15 cellular contexts compared by ENCODE assay signal in the genomic region with DNA sequence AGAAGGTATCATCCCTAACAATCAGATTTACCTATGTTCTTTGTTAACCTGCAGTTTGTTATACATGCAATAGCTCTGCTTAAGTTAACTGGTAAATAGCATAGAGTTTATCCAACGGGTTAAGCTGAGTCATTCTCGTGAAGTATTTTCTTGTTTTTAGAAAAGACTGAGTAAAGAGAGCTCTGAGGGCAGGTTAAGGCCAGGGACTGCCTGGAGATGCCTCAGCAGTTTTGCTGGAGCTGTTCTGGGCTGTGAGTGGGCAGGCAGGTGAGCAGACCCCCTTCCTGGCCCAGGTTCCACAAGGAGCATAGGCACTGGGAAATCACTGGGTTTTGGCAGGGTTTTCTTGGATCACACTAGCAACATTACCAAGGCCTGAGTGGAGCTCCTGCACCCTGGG. TPM values are rescaled to one million over a fixed set of nuclear protein-coding genes. Genes with fewer than 3 reads are reported as not detected.
DNase-seq lines count a peak whose midpoint lies in the region; ATAC-seq and TF ChIP-seq lines count a peak whose summit lies in the region.
"Had no signal": no experiment of that assay in that cellular context is flagged by ENCODE, and none has a peak within 500 bp of the region (broad histone marks: within the 10 kb centered on the region; RNA-seq: fewer than 3 reads in every experiment).

No MANE protein-coding gene starts in this region.

- peak; percentile 25; the same call in 1 of the 3 replicates for ATAC-seq in RWPE2 (ENCODE audit: low read depth)
- no peak for ATAC-seq in stimulated activated naive B cell treated with anti-CD40 and anti-IgM and Interleukin-4, amounts not matched to agents 10 μg/mL and 1 μg/mL and 100 μg/mL, for 72 hours (replicated peaks)
- ATAC-seq in stimulated activated memory B cell treated with anti-CD40 and anti-IgM and Interleukin-4, amounts not matched to agents 10 μg/mL and 1 μg/mL and 100 μg/mL, for 72 hours = no peak

- no peaks in the 10 kb centered on the region for H3K9me3 Mint-ChIP-seq in CD8-positive, alpha-beta memory T cell
- H3K9me3 Mint-ChIP-seq in stimulated activated naive B cell treated with anti-CD40 and anti-IgM and Interleukin-4, amounts not matched to agents 10 μg/mL and 1 μg/mL and 100 μg/mL, for 72 hours = no peaks in the 10 kb centered on the region
- H3K9me3 Mint-ChIP-seq in stimulated activated memory B cell treated with anti-CD40 and anti-IgM and Interleukin-4, amounts not matched to agents 10 μg/mL and 1 μg/mL and 100 μg/mL, for 72 hours = no peaks in the 10 kb centered on the region
- H3K9me3 Mint-ChIP-seq: nephron progenitor cell had no signal

- H3K36me3 Mint-ChIP-seq in CD8-positive, alpha-beta memory T cell = no peaks in the 10 kb centered on the region
- no peaks in the 10 kb centered on the region for H3K36me3 Mint-ChIP-seq in stimulated activated naive B cell treated with anti-CD40 and anti-IgM and Interleukin-4, amounts not matched to agents 10 μg/mL and 1 μg/mL and 100 μg/mL, for 72 hours
- H3K36me3 Mint-ChIP-seq in stimulated activated memory B cell treated with anti-CD40 and anti-IgM and Interleukin-4, amounts not matched to agents 10 μg/mL and 1 μg/mL and 100 μg/mL, for 72 hours = no peaks in the 10 kb centered on the region

- no peak for DNase-seq in CD8-positive, alpha-beta memory T cell
- DNase-seq in RWPE2 (ENCODE audit: low spot score) (no peak), D341Med (ENCODE audit: low spot score) (no peak), Kasumi-1 (lab: John Stamatoyannopoulos, UW) (no peak)
- no peak for DNase-seq in stimulated activated naive B cell treated with anti-CD40 and anti-IgM and Interleukin-4, amounts not matched to agents 10 μg/mL and 1 μg/mL and 100 μg/mL, for 72 hours
- DNase-seq: activated effector memory CD4-positive, alpha-beta T cell treated with Interleukin-2 at 50 U/mL for 16 hours; central memory CD4-positive, alpha-beta T cell; foreskin melanocyte; MV-4-11; nephron progenitor cell; small intestine had no signal

- H3K27ac Mint-ChIP-seq in CD8-positive, alpha-beta memory T cell = no peak overlapping the region
- no peak overlapping the region for H3K27ac Mint-ChIP-seq in stimulated activated naive B cell treated with anti-CD40 and anti-IgM and Interleukin-4, amounts not matched to agents 10 μg/mL and 1 μg/mL and 100 μg/mL, for 72 hours
- no peak overlapping the region for H3K27ac Mint-ChIP-seq in stimulated activated memory B cell treated with anti-CD40 and anti-IgM and Interleukin-4, amounts not matched to agents 10 μg/mL and 1 μg/mL and 100 μg/mL, for 72 hours

- TF ChIP-seq CTCF in RWPE2 (IDR thresholded peaks at IDR 0.05; ENCODE audit: poor library complexity, severe bottlenecking) = no peak

- peak overlapping the region; percentile 49 for H3K27ac ChIP-seq in CD8-positive, alpha-beta memory T cell (ENCODE audit: low read depth, low read length)
- H3K27ac ChIP-seq in RWPE2 (ENCODE audit: poor library complexity, severe bottlenecking) (no peak overlapping the region), esophagus (ENCODE audit: low read depth in 2 of 2, low read length in 1 of 2) (peak overlapping the region; percentile 7 to 50), rectal smooth muscle tissue (ENCODE audit: low read depth, low read length) (peak overlapping the region; percentile 51)

- WGBS in esophagus, 2 donors = 40% methylated on average over 2 of the region's 2 CpGs

- no peak overlapping the region for H3K9ac ChIP-seq in rectal smooth muscle tissue (ENCODE audit: low read length)

- peaks cover 7 to 25% of the 10 kb centered on the region in 2 donors for H3K27me3 Mint-ChIP-seq in CD8-positive, alpha-beta memory T cell
- peaks cover 8 to 15% of the 10 kb centered on the region in 2 donors for H3K27me3 Mint-ChIP-seq in stimulated activated naive B cell treated with anti-CD40 and anti-IgM and Interleukin-4, amounts not matched to agents 10 μg/mL and 1 μg/mL and 100 μg/mL, for 72 hours
- no peaks in the 10 kb centered on the region for H3K27me3 Mint-ChIP-seq in stimulated activated memory B cell treated with anti-CD40 and anti-IgM and Interleukin-4, amounts not matched to agents 10 μg/mL and 1 μg/mL and 100 μg/mL, for 72 hours

- H3K4me1 ChIP-seq in CD8-positive, alpha-beta memory T cell (ENCODE audit: insufficient read depth, low read length) = no peaks in the 10 kb centered on the region
- H3K4me1 ChIP-seq in RWPE2 (ENCODE audit: insufficient read depth, poor library complexity, severe bottlenecking) (no peaks in the 10 kb centered on the region), esophagus (ENCODE audit: control insufficient read depth in 2 of 2, insufficient read depth in 2 of 2, low read length in 1 of 2) (peaks cover 0 to 3% of the 10 kb centered on the region in 2 donors), rectal smooth muscle tissue (ENCODE audit: control insufficient read depth, insufficient read depth, low read length) (peaks cover 38% of the 10 kb centered on the region)

- H3K36me3 ChIP-seq in CD8-positive, alpha-beta memory T cell (ENCODE audit: insufficient read depth, low read length) = no peaks in the 10 kb centered on the region
- no peaks in the 10 kb centered on the region for H3K36me3 ChIP-seq in RWPE2 (ENCODE audit: low read depth)
- no peaks in the 10 kb centered on the region for H3K36me3 ChIP-seq in esophagus (ENCODE audit: control insufficient read depth in 2 of 2, insufficient read depth in 2 of 2, low read length in 1 of 2)
- no peaks in the 10 kb centered on the region for H3K36me3 ChIP-seq in rectal smooth muscle tissue (ENCODE audit: control insufficient read depth, insufficient read depth, low read length)

- no peaks in the 10 kb centered on the region for H3K4me1 Mint-ChIP-seq in CD8-positive, alpha-beta memory T cell
- H3K4me1 Mint-ChIP-seq in stimulated activated naive B cell treated with anti-CD40 and anti-IgM and Interleukin-4, amounts not matched to agents 10 μg/mL and 1 μg/mL and 100 μg/mL, for 72 hours = peaks cover 5 to 17% of the 10 kb centered on the region in 2 donors
- H3K4me1 Mint-ChIP-seq in stimulated activated memory B cell treated with anti-CD40 and anti-IgM and Interleukin-4, amounts not matched to agents 10 μg/mL and 1 μg/mL and 100 μg/mL, for 72 hours = no peaks in the 10 kb centered on the region

- CTCF ChIA-PET in CD8-positive, alpha-beta memory T cell (lab: Charles Lee) = interaction anchor here (2.4 kb wide), 1 partner anchor 11 kb away, joined by 12 read pairs; no protein-coding TSS in a partner anchor

- H3K4me3 ChIP-seq in CD8-positive, alpha-beta memory T cell (ENCODE audit: low read length) = no peak overlapping the region
- no peak overlapping the region for H3K4me3 ChIP-seq in RWPE2 (ENCODE audit: severe bottlenecking)
- H3K4me3 ChIP-seq in esophagus (ENCODE audit: low read depth in 1 of 2, low read length in 2 of 2) = no peak overlapping the region
- H3K4me3 ChIP-seq in rectal smooth muscle tissue (ENCODE audit: low read length) = no peak overlapping the region

- H3K4me3 Mint-ChIP-seq in CD8-positive, alpha-beta memory T cell = no peak overlapping the region
- H3K4me3 Mint-ChIP-seq in stimulated activated naive B cell treated with anti-CD40 and anti-IgM and Interleukin-4, amounts not matched to agents 10 μg/mL and 1 μg/mL and 100 μg/mL, for 72 hours = no peak overlapping the region
- H3K4me3 Mint-ChIP-seq in stimulated activated memory B cell treated with anti-CD40 and anti-IgM and Interleukin-4, amounts not matched to agents 10 μg/mL and 1 μg/mL and 100 μg/mL, for 72 hours = no peak overlapping the region
- H3K4me3 Mint-ChIP-seq: nephron progenitor cell had no signal

- H3K27me3 ChIP-seq in CD8-positive, alpha-beta memory T cell (ENCODE audit: insufficient read depth, low read length, poor library complexity, severe bottlenecking) = no peaks in the 10 kb centered on the region
- H3K27me3 ChIP-seq in RWPE2 (ENCODE audit: insufficient read depth, poor library complexity, severe bottlenecking) = no peaks in the 10 kb centered on the region
- H3K27me3 ChIP-seq in esophagus (ENCODE audit: control insufficient read depth in 1 of 2, insufficient read depth in 2 of 2, low read length in 2 of 2) = no peaks in the 10 kb centered on the region
- H3K27me3 ChIP-seq in rectal smooth muscle tissue (ENCODE audit: control insufficient read depth, insufficient read depth, low read length) = no peaks in the 10 kb centered on the region

- POLR2A ChIA-PET in CD8-positive, alpha-beta memory T cell (lab: Charles Lee) = no interaction called here

- H3K9me3 ChIP-seq in CD8-positive, alpha-beta memory T cell (ENCODE audit: low read length) = no peaks in the 10 kb centered on the region
- H3K9me3 ChIP-seq in RWPE2 (ENCODE audit: severe bottlenecking) = no peaks in the 10 kb centered on the region
- no peaks in the 10 kb centered on the region for H3K9me3 ChIP-seq in esophagus (ENCODE audit: control insufficient read depth in 2 of 2, insufficient read depth in 1 of 2, low read depth in 1 of 2, low read length in 1 of 2)

RNA-seq across cellular contexts. Expression of gene IRAG1, which starts 27.0 kb away (rescaled TPM):
- total RNA-seq in CD8-positive, alpha-beta memory T cell = not detected
- not detected for polyA plus RNA-seq in CD8-positive, alpha-beta memory T cell
- 1 to 10 TPM; 5.7 to 8.6 TPM for polyA plus RNA-seq in esophagus
- total RNA-seq: T-helper 2 cell treated with Interferon-gamma antibody and Interleukin-4, amounts not matched to agents 100 ng/mL and 5 ng/mL, for 36 hours had no signal
